In genomic region chr4:7156273-7157139, GRCh38 we compare ENCODE assay signal across 10 cellular contexts. TPM values are rescaled to one million over a fixed set of nuclear protein-coding genes. Genes with fewer than 3 reads are reported as not detected.
DNase-seq lines count a peak whose midpoint lies in the region; ATAC-seq and TF ChIP-seq lines count a peak whose summit lies in the region.
"Had no signal": no experiment of that assay in that cellular context is flagged by ENCODE, and none has a peak within 500 bp of the region (broad histone marks: within the 10 kb centered on the region; RNA-seq: fewer than 3 reads in every experiment).

No MANE protein-coding gene starts in this region.

- H3K27ac Mint-ChIP-seq in HFFc6, result no peak overlapping the region
- H3K27ac Mint-ChIP-seq: stimulated activated naive CD8-positive, alpha-beta T cell treated with anti-CD3 and anti-CD28 coated beads, Interleukin-15, amount 100 ng/mL, for 72 hours had no signal

- ATAC-seq in lower lobe of right lung (peak; percentile 33 to 50), HG02981 (IDR thresholded peaks at IDR 0.05; ENCODE audit: unreplicated experiment) (no peak), HG03196 (IDR thresholded peaks at IDR 0.05; ENCODE audit: unreplicated experiment) (no peak)
- ATAC-seq: stimulated activated naive CD8-positive, alpha-beta T cell treated with anti-CD3 and anti-CD28 coated beads, Interleukin-15, amount 100 ng/mL, for 72 hours had no signal

- H3K4me3 ChIP-seq in lower lobe of right lung, result no peak overlapping the region

- no peaks in the 10 kb centered on the region for H3K4me1 ChIP-seq in lower lobe of right lung

- H3K27ac ChIP-seq in 22Rv1 (no peak overlapping the region), lower lobe of right lung (no peak overlapping the region)

- no peaks in the 10 kb centered on the region for H3K36me3 Mint-ChIP-seq in HFFc6 (ENCODE audit: low read depth)

- TF ChIP-seq CTCF in 22Rv1 (IDR thresholded peaks at IDR 0.05) (peak; percentile 65), HFFc6 (IDR thresholded peaks at IDR 0.05) (peak; percentile 61; the same call in 1 of the 2 replicates), lower lobe of right lung (IDR thresholded peaks at IDR 0.05) (peak; percentile 60), GM10248 (IDR thresholded peaks at IDR 0.05; ENCODE audit: control extremely low read depth, extremely low read depth, low read depth, missing control alignments) (no peak)

- CTCF ChIA-PET in GM10248 (lab: Yijun Ruan, JAX), result no interaction called here

- intact Hi-C loops in lower lobe of right lung (cut with DNase I), result no loop called here

- H3K4me3 Mint-ChIP-seq in HFFc6, result no peak overlapping the region
- H3K4me3 Mint-ChIP-seq: stimulated activated naive CD8-positive, alpha-beta T cell treated with anti-CD3 and anti-CD28 coated beads, Interleukin-15, amount 100 ng/mL, for 72 hours had no signal

- no peak for DNase-seq in HFFc6
- peak; percentile 78 for DNase-seq in ecto neural progenitor cell (ENCODE audit: low spot score)
- peak; percentile 1 for DNase-seq in lower lobe of right lung
- DNase-seq in T1000 (lab: John Stamatoyannopoulos, UW), result no peak
- DNase-seq in GM10248 (ENCODE audit: extremely low spot score), result no peak
- DNase-seq: DND-41; stimulated activated naive CD8-positive, alpha-beta T cell treated with anti-CD3 and anti-CD28 coated beads, Interleukin-15, amount 100 ng/mL, for 72 hours had no signal

- H3K27me3 ChIP-seq in lower lobe of right lung (ENCODE audit: low read depth), result peaks cover 4% of the 10 kb centered on the region

- peaks cover 7% of the 10 kb centered on the region for H3K4me1 Mint-ChIP-seq in HFFc6 (ENCODE audit: low read depth)
- H3K4me1 Mint-ChIP-seq: stimulated activated naive CD8-positive, alpha-beta T cell treated with anti-CD3 and anti-CD28 coated beads, Interleukin-15, amount 100 ng/mL, for 72 hours had no signal

- POLR2A ChIA-PET in GM10248 (lab: Yijun Ruan, JAX), result no interaction called here

- H3K36me3 ChIP-seq in lower lobe of right lung, result no peaks in the 10 kb centered on the region

- H3K9me3 ChIP-seq in lower lobe of right lung, result no peaks in the 10 kb centered on the region

- no peaks in the 10 kb centered on the region for H3K9me3 Mint-ChIP-seq in HFFc6
- H3K9me3 Mint-ChIP-seq: stimulated activated naive CD8-positive, alpha-beta T cell treated with anti-CD3 and anti-CD28 coated beads, Interleukin-15, amount 100 ng/mL, for 72 hours had no signal

- peaks cover 54% of the 10 kb centered on the region for H3K27me3 Mint-ChIP-seq in HFFc6 (ENCODE audit: insufficient read depth)

RNA-seq across cellular contexts. Expression of gene SORCS2, which starts 35.8 kb away (rescaled TPM):
- under 1 TPM in 3 of 6 experiments, not detected in 3; 0.05 to 0.15 (median 0.12) TPM for total RNA-seq in HFFc6 (2021; fragmentation: NEBNext Ultra II Directional; extraction: Animal tissue kit (Norgen Biotek cat#: 25700))
- 5.8 TPM for total RNA-seq in lower lobe of right lung

Comparison
In these comparisons a context has a peak if more than half of its experiments do, and no peak if none do; other contexts are left out.
1. DNase-seq: peak in ecto neural progenitor cell (single experiment) and lower lobe of right lung (single experiment); none in HFFc6 (single experiment), T1000 (single experiment) and GM10248 (single experiment).
2. ATAC-seq: peak in lower lobe of right lung (2 of 2); none in HG02981 (single experiment) and HG03196 (single experiment).